In genomic region chr5:32489791-32490581, GRCh38 we compare ENCODE assay signal across 8 cellular contexts. TPM values are rescaled to one million over a fixed set of nuclear protein-coding genes. Genes with fewer than 3 reads are reported as not detected.
DNase-seq lines count a peak whose midpoint lies in the region; ATAC-seq and TF ChIP-seq lines count a peak whose summit lies in the region.

No MANE protein-coding gene starts in this region.

- no peaks in the 10 kb centered on the region for H3K4me1 Mint-ChIP-seq in endodermal cell

- H3K4me3 Mint-ChIP-seq in endodermal cell, result no peak overlapping the region

- WGBS in endodermal cell (ENCODE audit: insufficient coverage in 1 of 2, insufficient read length in 1 of 2), 2 experiments, result 47 to 51% methylated on average over 7 to 10 of the region's 10 CpGs

- H3K27me3 Mint-ChIP-seq in endodermal cell (ENCODE audit: insufficient read depth), result peaks cover 37% of the 10 kb centered on the region

- H3K9me3 Mint-ChIP-seq in endodermal cell, result no peaks in the 10 kb centered on the region

- no peak overlapping the region for H3K9ac ChIP-seq in endodermal cell (ENCODE audit: extremely low read depth, low read length, poor library complexity, severe bottlenecking)

- no peak overlapping the region for H3K27ac ChIP-seq in endodermal cell (ENCODE audit: low read depth, low read length)

- H3K36me3 Mint-ChIP-seq in endodermal cell (ENCODE audit: low read depth), result no peaks in the 10 kb centered on the region

- peak; percentile 88 for TF ChIP-seq CTCF in endodermal cell (conservative IDR thresholded peaks at IDR 0.05)

- H3K27me3 ChIP-seq in endodermal cell (ENCODE audit: control insufficient read depth, insufficient read depth, low read length, poor library complexity, severe bottlenecking), result peaks cover 38% of the 10 kb centered on the region

- H3K27ac Mint-ChIP-seq in endodermal cell, result no peak overlapping the region

- DNase-seq in DMS53 (lab: John Stamatoyannopoulos, UW) (peak; percentile 90), HS-5 (ENCODE audit: low read depth) (peak; percentile 84), NOMO-1 (lab: John Stamatoyannopoulos, UW; ENCODE audit: unreplicated experiment in 2 of 2) (peak; percentile 86 to 91), endodermal cell (peak; percentile 89), middle frontal gyrus (ENCODE audit: extremely low spot score, low spot score) (peak; percentile 50)
- peak; percentile 39 to 45 for DNase-seq in activated CD8-positive, alpha-beta memory T cell treated with anti-CD3 and anti-CD28 coated beads for 4 hours (ENCODE audit: low read depth in 2 of 2)
- peak; percentile 57 to 58 for DNase-seq in stimulated activated CD8-positive, alpha-beta memory T cell treated with anti-CD3 and anti-CD28 coated beads, Interleukin-2, amount 100 ng/mL, for 48 hours (ENCODE audit: low read depth in 2 of 2)

- H3K36me3 ChIP-seq in endodermal cell (ENCODE audit: control insufficient read depth, insufficient read depth, low read length), result no peaks in the 10 kb centered on the region

- no peaks in the 10 kb centered on the region for H3K4me1 ChIP-seq in endodermal cell (ENCODE audit: control insufficient read depth, insufficient read depth, low read length)

- no peaks in the 10 kb centered on the region for H3K9me3 ChIP-seq in endodermal cell (ENCODE audit: control insufficient read depth, low read length)

- ATAC-seq in GM21737 (IDR thresholded peaks at IDR 0.05; ENCODE audit: unreplicated experiment), result no peak

- no peak overlapping the region for H3K4me3 ChIP-seq in endodermal cell (ENCODE audit: low read length)

RNA-seq across cellular contexts. Expression of gene ZFR, which starts 45.4 kb away (rescaled TPM):
- total RNA-seq in endodermal cell, result 10 to 100 TPM; 59.1 to 67.9 TPM
- 93.1 TPM for polyA plus RNA-seq in endodermal cell (2013, experiment 1 of 2)
- polyA plus RNA-seq in endodermal cell (2013, experiment 2 of 2), result 81.1 TPM
